ENCODE assay signal across 8 cellular contexts in the genomic region with DNA sequence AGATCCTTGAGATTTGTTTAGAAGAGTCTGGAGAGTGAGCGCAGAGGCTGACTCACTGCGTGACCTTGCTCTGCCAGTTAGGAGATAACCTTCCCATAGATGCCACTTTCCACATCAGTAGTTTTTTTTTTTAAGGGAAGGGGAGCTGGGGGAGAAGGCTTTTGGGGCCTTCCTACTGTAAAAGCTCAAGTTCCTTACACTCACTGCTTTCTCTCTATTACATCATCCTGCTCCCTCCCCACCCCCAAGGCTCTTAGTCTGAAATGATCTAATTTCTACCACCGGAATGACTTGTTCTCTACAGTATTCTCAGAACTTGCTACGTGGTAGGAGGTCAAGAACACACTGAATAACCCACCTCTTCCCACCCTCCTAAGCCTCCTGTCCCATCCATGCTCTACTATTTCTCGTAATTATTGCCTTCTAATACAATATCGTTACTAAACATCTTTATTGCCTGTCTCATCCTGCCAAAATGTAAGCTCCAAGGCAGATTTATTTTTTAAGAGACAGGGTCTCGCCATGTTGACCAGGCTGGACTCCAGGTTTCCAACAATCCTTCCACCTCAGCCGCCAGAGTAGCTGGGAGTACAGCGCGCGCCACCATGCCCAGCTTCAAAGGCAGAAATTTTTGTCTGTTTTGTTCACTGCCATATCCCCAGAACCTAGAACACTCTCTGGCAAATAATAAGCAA. TPM values are rescaled to one million over a fixed set of nuclear protein-coding genes. Genes with fewer than 3 reads are reported as not detected.
DNase-seq lines count a peak whose midpoint lies in the region; ATAC-seq and TF ChIP-seq lines count a peak whose summit lies in the region.

No MANE protein-coding gene starts in this region.

- H3K4me3 ChIP-seq in fibroblast of the aortic adventitia (ENCODE audit: low read depth, low read length) (peak overlapping the region; percentile 95), skeletal muscle cell (ENCODE audit: low read depth, low read length) (peak overlapping the region; percentile 97)

- DNase-seq in EH (ENCODE audit: low read depth) (peak; percentile 94), fibroblast of the aortic adventitia (ENCODE audit: low read depth) (peak; percentile 95), skeletal muscle cell (ENCODE audit: low read depth) (peak; percentile 70), NCI-H1105 treated with DMSO at 0.1 percent for 48 hours (lab: John Stamatoyannopoulos, UW) (no peak), middle frontal gyrus (ENCODE audit: extremely low spot score, low spot score) (no peak)
- DNase-seq in activated CD4-positive, alpha-beta memory T cell treated with anti-CD3 and anti-CD28 coated beads, Interleukin-2, amount 10 ng/mL, durations not matched to agents 7 days and 5 days, result peak; percentile 68

- CTCF ChIA-PET in activated CD4-positive, alpha-beta memory T cell treated with anti-CD3 and anti-CD28 coated beads, Interleukin-2, amount 10 ng/mL, durations not matched to agents 7 days and 5 days (lab: Charles Lee), result interaction anchor here (0.6 to 4.7 kb wide), 5 partner anchors 29 to 184 kb away, joined by 3 to 76 read pairs (median 5); a partner anchor contains a TSS

- no peak for ATAC-seq in GM18909 (IDR thresholded peaks at IDR 0.05; ENCODE audit: poor library complexity, unreplicated experiment)

- H3K27ac Mint-ChIP-seq in activated CD4-positive, alpha-beta memory T cell treated with anti-CD3 and anti-CD28 coated beads, Interleukin-2, amount 10 ng/mL, durations not matched to agents 7 days and 5 days, result peak overlapping the region; percentile 96

- peaks cover 34% of the 10 kb centered on the region for H3K4me1 Mint-ChIP-seq in activated CD4-positive, alpha-beta memory T cell treated with anti-CD3 and anti-CD28 coated beads, Interleukin-2, amount 10 ng/mL, durations not matched to agents 7 days and 5 days

- POLR2A ChIA-PET in activated CD4-positive, alpha-beta memory T cell treated with anti-CD3 and anti-CD28 coated beads, Interleukin-2, amount 10 ng/mL, durations not matched to agents 7 days and 5 days (lab: Charles Lee), result interaction anchor here (0.7 to 5.7 kb wide), 15 partner anchors 9 to 393 kb away, joined by 3 to 109 read pairs (median 4); a partner anchor contains a TSS

- TF ChIP-seq CTCF in fibroblast of the aortic adventitia (IDR thresholded peaks at IDR 0.05; ENCODE audit: insufficient read depth, low read length), result no peak

- H3K36me3 ChIP-seq in KOPT-K1 (ENCODE audit: insufficient read depth, low read length), result peaks cover 42% of the 10 kb centered on the region

- no peaks in the 10 kb centered on the region for H3K9me3 Mint-ChIP-seq in activated CD4-positive, alpha-beta memory T cell treated with anti-CD3 and anti-CD28 coated beads, Interleukin-2, amount 10 ng/mL, durations not matched to agents 7 days and 5 days

- H3K27me3 Mint-ChIP-seq in activated CD4-positive, alpha-beta memory T cell treated with anti-CD3 and anti-CD28 coated beads, Interleukin-2, amount 10 ng/mL, durations not matched to agents 7 days and 5 days, result no peaks in the 10 kb centered on the region

- peaks cover 26% of the 10 kb centered on the region for H3K36me3 Mint-ChIP-seq in activated CD4-positive, alpha-beta memory T cell treated with anti-CD3 and anti-CD28 coated beads, Interleukin-2, amount 10 ng/mL, durations not matched to agents 7 days and 5 days (ENCODE audit: low read depth)

- H3K4me3 Mint-ChIP-seq in activated CD4-positive, alpha-beta memory T cell treated with anti-CD3 and anti-CD28 coated beads, Interleukin-2, amount 10 ng/mL, durations not matched to agents 7 days and 5 days, result peak overlapping the region; percentile 86

- H3K27ac ChIP-seq in KOPT-K1 (ENCODE audit: low read depth, low read length, poor library complexity, severe bottlenecking), result peak overlapping the region; percentile 86

- no peaks in the 10 kb centered on the region for H3K9me3 ChIP-seq in KOPT-K1 (ENCODE audit: insufficient read depth, low read length, poor library complexity, severe bottlenecking)

RNA-seq across cellular contexts. Expression of a gene that starts 1.2 kb away (rescaled TPM):
- total RNA-seq in activated CD4-positive, alpha-beta memory T cell treated with anti-CD3 and anti-CD28 coated beads, Interleukin-2, amount 10 ng/mL, durations not matched to agents 7 days and 5 days, result 100 to 1,000 TPM in 1 of 2 experiments, 10 to 100 TPM in 1; 98.7 to 106 TPM
- total RNA-seq in fibroblast of the aortic adventitia (ENCODE audit: low replicate concordance), result 80.3 and 130 TPM in 2 replicates

RNA-seq across cellular contexts. Expression of a gene that starts 1.7 kb away (rescaled TPM):
- total RNA-seq in activated CD4-positive, alpha-beta memory T cell treated with anti-CD3 and anti-CD28 coated beads, Interleukin-2, amount 10 ng/mL, durations not matched to agents 7 days and 5 days, result not detected
- total RNA-seq in fibroblast of the aortic adventitia (ENCODE audit: low replicate concordance), result not detected in 2 replicates

RNA-seq across cellular contexts. Expression of a gene that starts 28.6 kb away (rescaled TPM):
- total RNA-seq in activated CD4-positive, alpha-beta memory T cell treated with anti-CD3 and anti-CD28 coated beads, Interleukin-2, amount 10 ng/mL, durations not matched to agents 7 days and 5 days, result 1,000 to 10,000 TPM; 1,036 to 1,058 TPM
- total RNA-seq in fibroblast of the aortic adventitia (ENCODE audit: low replicate concordance), result 87.7 and 296 TPM in 2 replicates

RNA-seq across cellular contexts. Expression of a gene that starts 37.9 kb away (rescaled TPM):
- total RNA-seq in activated CD4-positive, alpha-beta memory T cell treated with anti-CD3 and anti-CD28 coated beads, Interleukin-2, amount 10 ng/mL, durations not matched to agents 7 days and 5 days, result 1 to 10 TPM; 2.5 to 3.2 TPM
- 10.8 and 17.2 TPM in 2 replicates for total RNA-seq in fibroblast of the aortic adventitia (ENCODE audit: low replicate concordance)

RNA-seq across cellular contexts. Expression of a gene that starts 38.4 kb away (rescaled TPM):
- total RNA-seq in activated CD4-positive, alpha-beta memory T cell treated with anti-CD3 and anti-CD28 coated beads, Interleukin-2, amount 10 ng/mL, durations not matched to agents 7 days and 5 days, result 10 to 100 TPM; 38.7 to 39.5 TPM
- total RNA-seq in fibroblast of the aortic adventitia (ENCODE audit: low replicate concordance), result 15.4 and 31.1 TPM in 2 replicates

Comparison
In these comparisons a context has a peak if more than half of its experiments do, and no peak if none do; other contexts are left out.
1. DNase-seq: peak in EH (single experiment), activated CD4-positive, alpha-beta memory T cell treated with anti-CD3 and anti-CD28 coated beads, Interleukin-2, amount 10 ng/mL, durations not matched to agents 7 days and 5 days (single experiment), fibroblast of the aortic adventitia (single experiment) and skeletal muscle cell (single experiment); none in NCI-H1105 treated with DMSO at 0.1 percent for 48 hours (single experiment) and middle frontal gyrus (single experiment).